20 cellular contexts compared by ENCODE assay signal in the genomic region with DNA sequence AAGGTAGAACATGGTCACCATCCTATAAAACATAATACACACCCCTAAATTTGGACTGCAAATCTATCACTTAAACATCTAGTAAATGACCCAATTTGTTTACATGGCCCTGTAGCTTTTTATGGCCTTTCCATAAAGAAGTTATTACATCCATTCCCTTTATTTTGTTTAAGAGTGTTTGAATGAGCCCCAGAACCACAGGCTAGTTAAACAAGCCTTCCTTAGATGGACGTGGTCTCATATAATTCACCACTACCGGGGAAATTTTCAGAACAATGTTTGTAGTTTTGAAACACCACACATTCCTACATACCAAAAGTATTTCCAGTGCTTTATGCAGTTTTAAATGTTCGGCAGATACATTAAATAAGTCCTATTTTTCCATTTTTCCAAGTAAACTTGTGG. TPM values are rescaled to one million over a fixed set of nuclear protein-coding genes. Genes with fewer than 3 reads are reported as not detected.
A peak's percentile ranks its signal among the peaks of the same experiment; 100 is the strongest.
DNase-seq lines count a peak whose midpoint lies in the region; ATAC-seq, FAIRE-seq and TF ChIP-seq lines count a peak whose summit lies in the region.
"Had no signal": no experiment of that assay in that cellular context is flagged by ENCODE, and none has a peak within 500 bp of the region (broad histone marks: within the 10 kb centered on the region; RNA-seq: fewer than 3 reads in every experiment).

No MANE protein-coding gene starts in this region.

- no peaks in the 10 kb centered on the region for H3K9me1 ChIP-seq in keratinocyte (ENCODE audit: control insufficient read depth, extremely low read depth, insufficient read depth, low read length)

- ATAC-seq in HG03442 (IDR thresholded peaks at IDR 0.05; ENCODE audit: unreplicated experiment): no peak
- ATAC-seq: gastroesophageal sphincter; stimulated activated naive B cell treated with anti-CD40 and anti-IgM and Interleukin-4, amounts not matched to agents 10 μg/mL and 1 μg/mL and 100 μg/mL, for 72 hours had no signal

- TF ChIP-seq POLR2A in sigmoid colon (IDR thresholded peaks at IDR 0.05): no peak

- peak overlapping the region; percentile 83 for H3K4me2 ChIP-seq in keratinocyte (ENCODE audit: control insufficient read depth, extremely low read depth, insufficient read depth, low read depth, low read length)

- dilution Hi-C loops in keratinocyte (cut with MboI; ENCODE audit: extremely low pct_ligation_motif_present, low sequenced_read_pairs): no loop called here

- H3K4me1 ChIP-seq in keratinocyte (ENCODE audit: control insufficient read depth, extremely low read depth, insufficient read depth, low read length): peaks cover 78% of the 10 kb centered on the region
- peaks cover 0 to 74% (median 59%) of the 10 kb centered on the region in 4 donors for H3K4me1 ChIP-seq in sigmoid colon

- no peaks in the 10 kb centered on the region for H3K27me3 ChIP-seq in keratinocyte (ENCODE audit: control insufficient read depth, extremely low read depth, insufficient read depth, low read length)
- no peaks in the 10 kb centered on the region for H3K27me3 ChIP-seq in sigmoid colon
- no peaks in the 10 kb centered on the region for H3K27me3 ChIP-seq in MG63
- H3K27me3 ChIP-seq: gastroesophageal sphincter had no signal

- intact Hi-C loops in sigmoid colon (cut with DNase I): no loop called here

- H3K4me3 ChIP-seq in astrocyte of the spinal cord (ENCODE audit: low read depth, low read length) (no peak overlapping the region), keratinocyte (ENCODE audit: control insufficient read depth in 2 of 3, extremely low read depth in 1 of 3, insufficient read depth in 2 of 3, low read depth in 1 of 3, low read length in 3 of 3) (peak overlapping the region in 2 of 3 experiments; percentile 22 to 52), sigmoid colon (no peak overlapping the region), MG63 (no peak overlapping the region)
- H3K4me3 ChIP-seq: gastroesophageal sphincter had no signal

- peak; percentile 63 for FAIRE-seq in keratinocyte (lab: Jason Lieb, UNC)
- FAIRE-seq: G401.6 had no signal

- no peak overlapping the region for H2AFZ ChIP-seq in keratinocyte (ENCODE audit: control insufficient read depth, low read length)

- peak; percentile 16 for DNase-seq in NCI-H748 (lab: John Stamatoyannopoulos, UW; ENCODE audit: unreplicated experiment)
- DNase-seq in NCI-H748 treated with DMSO at 0.1 percent for 48 hours (lab: John Stamatoyannopoulos, UW): no peak
- DNase-seq in astrocyte of the spinal cord (ENCODE audit: low read depth, low spot score): peak; percentile 76
- DNase-seq in keratinocyte (ENCODE audit: low read depth, low spot score): no peak
- DNase-seq in sigmoid colon: no peak
- no peak for DNase-seq in MG63
- DNase-seq in NCI-H2107 treated with DMSO at 0.1 percent for 48 hours (lab: John Stamatoyannopoulos, UW; ENCODE audit: unreplicated experiment): no peak
- DNase-seq: activated effector memory CD4-positive, alpha-beta T cell treated with Interleukin-2 at 50 U/mL for 16 hours; aorta; NCI-H187; NCI-H510A; OCI-M1; stimulated activated naive B cell treated with anti-CD40 and anti-IgM and Interleukin-4, amounts not matched to agents 10 μg/mL and 1 μg/mL and 100 μg/mL, for 72 hours; SW 1271; WERI-Rb-1 had no signal

- peak overlapping the region; percentile 56 for H3K27ac ChIP-seq in keratinocyte (ENCODE audit: control insufficient read depth, insufficient read depth, low read length)
- H3K27ac ChIP-seq in sigmoid colon: peak overlapping the region in 2 of 4 donors; percentile 61 to 71
- H3K27ac ChIP-seq: 22Rv1, WERI-Rb-1 had no signal

- in situ Hi-C loops in astrocyte of the spinal cord (cut with HindIII; ENCODE audit: low sequenced_read_pairs): no loop called here

- TF ChIP-seq CTCF in astrocyte of the spinal cord (IDR thresholded peaks at IDR 0.05; ENCODE audit: low read depth, low read length) (no peak), keratinocyte (optimal IDR thresholded peaks at IDR 0.05 in 1 of 3, IDR thresholded peaks at IDR 0.05 in 1 of 3, conservative IDR thresholded peaks at IDR 0.05 in 1 of 3; ENCODE audit: extremely low read depth in 1 of 3, insufficient read depth in 2 of 3, low read length in 3 of 3) (no peak), sigmoid colon (IDR thresholded peaks at IDR 0.05) (no peak)

- H3K9ac ChIP-seq in keratinocyte (ENCODE audit: control insufficient read depth, extremely low read depth, insufficient read depth, low read length): peak overlapping the region; percentile 30

- H3K79me2 ChIP-seq in keratinocyte (ENCODE audit: control insufficient read depth, insufficient read depth, low read length): peaks cover 71% of the 10 kb centered on the region

- H3K9me3 ChIP-seq in keratinocyte (ENCODE audit: control insufficient read depth, low read depth, low read length): no peaks in the 10 kb centered on the region
- no peaks in the 10 kb centered on the region for H3K9me3 ChIP-seq in sigmoid colon
- H3K9me3 ChIP-seq in MG63: no peaks in the 10 kb centered on the region
- H3K9me3 ChIP-seq: gastroesophageal sphincter had no signal

- H3K36me3 ChIP-seq in keratinocyte (ENCODE audit: control insufficient read depth in 2 of 2, extremely low read depth in 1 of 2, insufficient read depth in 2 of 2, low read length in 2 of 2) (peaks cover 0 to 2% of the 10 kb centered on the region in 2 experiments), sigmoid colon (no peaks in the 10 kb centered on the region), MG63 (peaks cover 4% of the 10 kb centered on the region)
- H3K36me3 ChIP-seq: gastroesophageal sphincter, WERI-Rb-1 had no signal

- H4K20me1 ChIP-seq in keratinocyte (ENCODE audit: control insufficient read depth, extremely low read depth, insufficient read depth, low read length): no peaks in the 10 kb centered on the region

- no peak for TF ChIP-seq EP300 in sigmoid colon (IDR thresholded peaks at IDR 0.05)

- WGBS in sigmoid colon, 2 donors: 17 to 62% methylated on average over 3 of the region's 3 CpGs

RNA-seq across cellular contexts. Expression of a gene that starts 12.3 kb away (rescaled TPM):
- 19.5 to 29.7 TPM (median 28.9 TPM) in 3 replicates for polyA plus RNA-seq in keratinocyte
- polyA plus RNA-seq in keratinocyte (2011; ENCODE audit: low read depth): 22.1 TPM
- polyA plus RNA-seq in keratinocyte (2011; cell fraction: cytosol; rRNA removed): 11.6 and 23.3 TPM in 2 replicates
- polyA plus RNA-seq in keratinocyte (2011; cell fraction: nucleus; rRNA removed): 34.6 and 37.1 TPM in 2 replicates
- 12.8 and 36.2 TPM in 2 replicates for polyA plus RNA-seq in keratinocyte (2012; ENCODE audit: low replicate concordance)
- 30.0 to 73.6 TPM (median 44.4 TPM) in 3 replicates for polyA minus RNA-seq in keratinocyte
- polyA minus RNA-seq in keratinocyte (2011; cell fraction: cytosol; rRNA and poly(A)+ RNA removed): 24.0 TPM
- polyA minus RNA-seq in keratinocyte (2011; cell fraction: nucleus; rRNA and poly(A)+ RNA removed): 35.7 and 84.4 TPM in 2 replicates
- total RNA-seq in sigmoid colon: 10 to 100 TPM; 21.9 to 44.4 (median 32.0) TPM
- 1 to 10 TPM; 3.0 to 3.3 (median 3.2) TPM for polyA plus RNA-seq in sigmoid colon
- 28.4 and 30.3 TPM in 2 replicates for total RNA-seq in MG63 (2014; rRNA removed; shearing (Covaris generic); ENCODE audit: low replicate concordance)
- total RNA-seq: activated CD8-positive, alpha-beta memory T cell treated with anti-CD3 and anti-CD28 coated beads for 36 hours had no signal

Comparison
In these comparisons a context has a peak if more than half of its experiments do, and no peak if none do; other contexts are left out.
1. DNase-seq: peak in NCI-H748 (single experiment) and astrocyte of the spinal cord (single experiment); none in NCI-H748 treated with DMSO at 0.1 percent for 48 hours (single experiment), keratinocyte (single experiment), sigmoid colon (single experiment), MG63 (single experiment) and NCI-H2107 treated with DMSO at 0.1 percent for 48 hours (single experiment).
2. H3K4me3 ChIP-seq: peak in keratinocyte (2 of 3); none in astrocyte of the spinal cord (single experiment), sigmoid colon (0 of 4) and MG63 (single experiment).